Comparison of ENCODE assay signal across 2 cellular contexts in the genomic region with DNA sequence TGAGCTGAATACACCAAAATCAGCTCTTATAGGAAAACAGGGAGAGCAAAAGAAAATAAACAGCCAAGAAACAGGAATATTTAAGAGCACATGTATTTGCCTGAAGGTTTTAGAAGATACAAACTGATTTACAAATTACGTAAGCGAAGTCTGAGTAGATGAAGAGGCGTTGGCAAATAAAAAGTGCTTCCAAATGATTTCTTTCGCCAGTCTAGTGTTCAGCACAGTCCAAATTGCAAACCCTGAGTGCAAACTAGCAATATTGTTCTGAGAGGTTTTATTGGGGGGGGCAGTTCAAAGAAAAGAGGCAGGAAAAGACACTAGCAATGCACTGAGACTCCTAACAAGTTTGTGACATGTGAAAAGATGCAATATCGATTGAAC.
TF ChIP-seq lines count a peak whose summit lies in the region.

No MANE protein-coding gene starts in this region.

TF ChIP-seq in liver, 16 proteins besides CTCF, POLR2A, EP300 and RAD21 (continued from another document):
- TF ChIP-seq FOXA2 (IDR thresholded peaks at IDR 0.05): peak; percentile 24
- TF ChIP-seq FOXA1 (IDR thresholded peaks at IDR 0.05): no peak
- TF ChIP-seq HNF4G (IDR thresholded peaks at IDR 0.05): no peak
- TF ChIP-seq, protein P1, sequence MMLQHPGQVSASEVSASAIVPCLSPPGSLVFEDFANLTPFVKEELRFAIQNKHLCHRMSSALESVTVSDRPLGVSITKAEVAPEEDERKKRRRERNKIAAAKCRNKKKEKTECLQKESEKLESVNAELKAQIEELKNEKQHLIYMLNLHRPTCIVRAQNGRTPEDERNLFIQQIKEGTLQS (IDR thresholded peaks at IDR 0.05): no peak
- TF ChIP-seq, protein P2, sequence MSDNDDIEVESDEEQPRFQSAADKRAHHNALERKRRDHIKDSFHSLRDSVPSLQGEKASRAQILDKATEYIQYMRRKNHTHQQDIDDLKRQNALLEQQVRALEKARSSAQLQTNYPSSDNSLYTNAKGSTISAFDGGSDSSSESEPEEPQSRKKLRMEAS (IDR thresholded peaks at IDR 0.05): peak; percentile 46
- no peak for TF ChIP-seq EGR1 (IDR thresholded peaks at IDR 0.05; ENCODE audit: low read depth in 2 of 2)
- TF ChIP-seq JUND (IDR thresholded peaks at IDR 0.05): peak in 1 of 2 donors; percentile 27
- peak; percentile 72 to 77 for TF ChIP-seq HNF4A (conservative IDR thresholded peaks at IDR 0.05)
- peak; percentile 45 for TF ChIP-seq TAF1 (conservative IDR thresholded peaks at IDR 0.05)
- TF ChIP-seq NR2F2 (IDR thresholded peaks at IDR 0.05): no peak
- TF ChIP-seq, protein P3, sequence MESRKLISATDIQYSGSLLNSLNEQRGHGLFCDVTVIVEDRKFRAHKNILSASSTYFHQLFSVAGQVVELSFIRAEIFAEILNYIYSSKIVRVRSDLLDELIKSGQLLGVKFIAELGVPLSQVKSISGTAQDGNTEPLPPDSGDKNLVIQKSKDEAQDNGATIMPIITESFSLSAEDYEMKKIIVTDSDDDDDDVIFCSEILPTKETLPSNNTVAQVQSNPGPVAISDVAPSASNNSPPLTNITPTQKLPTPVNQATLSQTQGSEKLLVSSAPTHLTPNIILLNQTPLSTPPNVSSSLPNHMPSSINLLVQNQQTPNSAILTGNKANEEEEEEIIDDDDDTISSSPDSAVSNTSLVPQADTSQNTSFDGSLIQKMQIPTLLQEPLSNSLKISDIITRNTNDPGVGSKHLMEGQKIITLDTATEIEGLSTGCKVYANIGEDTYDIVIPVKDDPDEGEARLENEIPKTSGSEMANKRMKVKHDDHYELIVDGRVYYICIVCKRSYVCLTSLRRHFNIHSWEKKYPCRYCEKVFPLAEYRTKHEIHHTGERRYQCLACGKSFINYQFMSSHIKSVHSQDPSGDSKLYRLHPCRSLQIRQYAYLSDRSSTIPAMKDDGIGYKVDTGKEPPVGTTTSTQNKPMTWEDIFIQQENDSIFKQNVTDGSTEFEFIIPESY (IDR thresholded peaks at IDR 0.05): peak; percentile 23
- TF ChIP-seq, protein P4, sequence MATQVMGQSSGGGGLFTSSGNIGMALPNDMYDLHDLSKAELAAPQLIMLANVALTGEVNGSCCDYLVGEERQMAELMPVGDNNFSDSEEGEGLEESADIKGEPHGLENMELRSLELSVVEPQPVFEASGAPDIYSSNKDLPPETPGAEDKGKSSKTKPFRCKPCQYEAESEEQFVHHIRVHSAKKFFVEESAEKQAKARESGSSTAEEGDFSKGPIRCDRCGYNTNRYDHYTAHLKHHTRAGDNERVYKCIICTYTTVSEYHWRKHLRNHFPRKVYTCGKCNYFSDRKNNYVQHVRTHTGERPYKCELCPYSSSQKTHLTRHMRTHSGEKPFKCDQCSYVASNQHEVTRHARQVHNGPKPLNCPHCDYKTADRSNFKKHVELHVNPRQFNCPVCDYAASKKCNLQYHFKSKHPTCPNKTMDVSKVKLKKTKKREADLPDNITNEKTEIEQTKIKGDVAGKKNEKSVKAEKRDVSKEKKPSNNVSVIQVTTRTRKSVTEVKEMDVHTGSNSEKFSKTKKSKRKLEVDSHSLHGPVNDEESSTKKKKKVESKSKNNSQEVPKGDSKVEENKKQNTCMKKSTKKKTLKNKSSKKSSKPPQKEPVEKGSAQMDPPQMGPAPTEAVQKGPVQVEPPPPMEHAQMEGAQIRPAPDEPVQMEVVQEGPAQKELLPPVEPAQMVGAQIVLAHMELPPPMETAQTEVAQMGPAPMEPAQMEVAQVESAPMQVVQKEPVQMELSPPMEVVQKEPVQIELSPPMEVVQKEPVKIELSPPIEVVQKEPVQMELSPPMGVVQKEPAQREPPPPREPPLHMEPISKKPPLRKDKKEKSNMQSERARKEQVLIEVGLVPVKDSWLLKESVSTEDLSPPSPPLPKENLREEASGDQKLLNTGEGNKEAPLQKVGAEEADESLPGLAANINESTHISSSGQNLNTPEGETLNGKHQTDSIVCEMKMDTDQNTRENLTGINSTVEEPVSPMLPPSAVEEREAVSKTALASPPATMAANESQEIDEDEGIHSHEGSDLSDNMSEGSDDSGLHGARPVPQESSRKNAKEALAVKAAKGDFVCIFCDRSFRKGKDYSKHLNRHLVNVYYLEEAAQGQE (IDR thresholded peaks at IDR 0.05): peak; percentile 15

TF ChIP-seq in HepG2, 621 proteins besides CTCF, POLR2A, EP300 and RAD21 (continued from another document):
- no peak for TF ChIP-seq AGO2 (optimal IDR thresholded peaks at IDR 0.05; ENCODE audit: low read depth, low read length)
- no peak for TF ChIP-seq NFE2L2 (IDR thresholded peaks at IDR 0.05; ENCODE audit: low read length)
- TF ChIP-seq ZNF652 (CRISPR knock-in tag; IDR thresholded peaks at IDR 0.05; ENCODE audit: borderline replicate concordance, low read depth): no peak
- no peak for TF ChIP-seq XBP1 (CRISPR knock-in tag; IDR thresholded peaks at IDR 0.05)
- no peak for TF ChIP-seq ZMAT3 (CRISPR knock-in tag; conservative IDR thresholded peaks at IDR 0.05)
- TF ChIP-seq, protein P5, sequence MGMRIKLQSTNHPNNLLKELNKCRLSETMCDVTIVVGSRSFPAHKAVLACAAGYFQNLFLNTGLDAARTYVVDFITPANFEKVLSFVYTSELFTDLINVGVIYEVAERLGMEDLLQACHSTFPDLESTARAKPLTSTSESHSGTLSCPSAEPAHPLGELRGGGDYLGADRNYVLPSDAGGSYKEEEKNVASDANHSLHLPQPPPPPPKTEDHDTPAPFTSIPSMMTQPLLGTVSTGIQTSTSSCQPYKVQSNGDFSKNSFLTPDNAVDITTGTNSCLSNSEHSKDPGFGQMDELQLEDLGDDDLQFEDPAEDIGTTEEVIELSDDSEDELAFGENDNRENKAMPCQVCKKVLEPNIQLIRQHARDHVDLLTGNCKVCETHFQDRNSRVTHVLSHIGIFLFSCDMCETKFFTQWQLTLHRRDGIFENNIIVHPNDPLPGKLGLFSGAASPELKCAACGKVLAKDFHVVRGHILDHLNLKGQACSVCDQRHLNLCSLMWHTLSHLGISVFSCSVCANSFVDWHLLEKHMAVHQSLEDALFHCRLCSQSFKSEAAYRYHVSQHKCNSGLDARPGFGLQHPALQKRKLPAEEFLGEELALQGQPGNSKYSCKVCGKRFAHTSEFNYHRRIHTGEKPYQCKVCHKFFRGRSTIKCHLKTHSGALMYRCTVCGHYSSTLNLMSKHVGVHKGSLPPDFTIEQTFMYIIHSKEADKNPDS (CRISPR knock-in tag; IDR thresholded peaks at IDR 0.05): no peak
- TF ChIP-seq STAG1 (CRISPR knock-in tag; IDR thresholded peaks at IDR 0.05): no peak
- TF ChIP-seq RARG (CRISPR knock-in tag; IDR thresholded peaks at IDR 0.05; ENCODE audit: low read depth): no peak
- TF ChIP-seq ZNF530 (CRISPR knock-in tag; IDR thresholded peaks at IDR 0.05; ENCODE audit: low read depth): no peak
- TF ChIP-seq YY1 (IDR thresholded peaks at IDR 0.05; ENCODE audit: insufficient read depth, insufficient replicate concordance, low read depth, low read length): no peak
- no peak for TF ChIP-seq WIZ (CRISPR knock-in tag; IDR thresholded peaks at IDR 0.05)
- TF ChIP-seq HMG20A (CRISPR knock-in tag; IDR thresholded peaks at IDR 0.05; ENCODE audit: borderline replicate concordance): no peak
